In the genomic region with DNA sequence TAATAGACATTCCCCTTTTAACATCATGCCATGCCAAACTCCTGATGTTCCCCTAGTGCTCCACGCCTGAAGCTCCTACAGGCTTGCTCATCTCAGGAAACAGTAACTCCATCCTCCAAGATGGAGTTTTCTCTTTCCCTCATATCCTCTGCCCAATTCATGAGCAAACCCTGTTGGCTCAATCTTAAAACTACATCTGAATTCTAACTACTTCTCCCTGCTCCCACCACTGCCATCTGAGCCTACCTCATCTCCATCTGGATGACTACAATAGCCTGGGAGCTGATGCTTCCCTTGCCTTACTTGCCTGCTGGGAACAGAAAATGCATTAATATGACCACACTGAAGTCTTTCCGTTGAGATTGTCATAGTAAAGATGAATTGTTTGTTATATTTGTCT, we compare ENCODE assay signal across 1 cellular context.
TF ChIP-seq lines count a peak whose summit lies in the region.

No MANE protein-coding gene starts in this region.

TF ChIP-seq in SK-N-SH treated with all-trans-retinoic acid at 6 μM for 48 hours, 23 proteins besides CTCF, POLR2A, EP300 and RAD21 (continued from another document):
- TF ChIP-seq POU6F1 (CRISPR knock-in tag; IDR thresholded peaks at IDR 0.05; ENCODE audit: borderline replicate concordance, low read depth): no peak
- no peak for TF ChIP-seq SNAI2 (CRISPR knock-in tag; IDR thresholded peaks at IDR 0.05)
- TF ChIP-seq ZFP3 (CRISPR knock-in tag; IDR thresholded peaks at IDR 0.05): no peak
- no peak for TF ChIP-seq ARNTL (CRISPR knock-in tag; IDR thresholded peaks at IDR 0.05; ENCODE audit: borderline replicate concordance, low read depth)
TF ChIP-seq in SK-N-SH treated with all-trans-retinoic acid at 6 μM for 48 hours: peak in this region for 0.
